Comparison of ENCODE assay signal across 1 cellular context in the genomic region with DNA sequence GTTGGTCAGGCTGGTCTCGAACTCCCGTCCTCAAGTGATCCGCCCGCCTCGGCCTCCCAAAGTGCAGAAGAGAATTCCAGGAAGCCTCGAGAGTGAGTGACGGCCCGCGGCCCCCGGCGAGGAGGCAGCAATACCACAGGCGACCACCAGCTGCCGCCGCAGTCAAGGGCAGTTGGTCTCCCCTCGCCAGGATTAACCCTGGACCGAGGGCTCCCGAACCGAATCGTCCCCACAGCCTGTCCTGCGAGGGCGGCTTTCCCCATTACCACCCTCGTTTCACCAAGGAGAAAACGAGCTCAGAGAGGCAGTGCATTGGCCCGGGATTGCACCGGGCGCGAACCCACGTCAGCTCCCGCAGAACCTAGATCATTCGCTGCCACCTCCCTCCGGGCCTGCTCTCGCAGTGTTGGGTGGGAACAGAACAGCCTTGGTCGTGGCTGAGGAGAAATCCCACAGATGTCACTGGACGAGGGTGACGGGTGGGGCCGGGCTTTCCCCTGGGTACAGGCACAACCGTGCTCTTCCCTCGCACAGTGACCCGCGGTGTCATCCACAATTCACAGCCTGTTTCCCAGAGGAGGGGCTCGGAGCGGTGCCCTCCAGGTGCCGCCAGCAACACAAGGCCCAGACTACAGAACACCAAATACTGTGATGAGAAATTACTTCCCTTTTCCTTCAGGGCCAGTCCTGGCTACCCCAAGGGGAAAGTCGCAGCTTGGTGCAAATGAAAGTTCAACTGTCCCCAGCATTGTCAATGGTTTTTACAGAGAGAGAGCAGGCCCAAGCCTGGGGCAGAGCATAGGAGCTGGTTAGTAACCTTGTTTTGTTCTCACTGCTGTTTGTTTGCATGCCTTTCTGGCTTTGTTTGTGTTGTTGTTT.
TF ChIP-seq lines count a peak whose summit lies in the region.

No MANE protein-coding gene starts in this region.

TF ChIP-seq in K562, 482 proteins besides CTCF, POLR2A, EP300 and RAD21:
- no peak for TF ChIP-seq ZNF124 (CRISPR knock-in tag; IDR thresholded peaks at IDR 0.05)
- TF ChIP-seq, protein P1, sequence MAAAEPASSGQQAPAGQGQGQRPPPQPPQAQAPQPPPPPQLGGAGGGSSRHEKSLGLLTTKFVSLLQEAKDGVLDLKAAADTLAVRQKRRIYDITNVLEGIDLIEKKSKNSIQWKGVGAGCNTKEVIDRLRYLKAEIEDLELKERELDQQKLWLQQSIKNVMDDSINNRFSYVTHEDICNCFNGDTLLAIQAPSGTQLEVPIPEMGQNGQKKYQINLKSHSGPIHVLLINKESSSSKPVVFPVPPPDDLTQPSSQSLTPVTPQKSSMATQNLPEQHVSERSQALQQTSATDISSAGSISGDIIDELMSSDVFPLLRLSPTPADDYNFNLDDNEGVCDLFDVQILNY (CRISPR knock-in tag; IDR thresholded peaks at IDR 0.05): no peak
- TF ChIP-seq, protein P2, sequence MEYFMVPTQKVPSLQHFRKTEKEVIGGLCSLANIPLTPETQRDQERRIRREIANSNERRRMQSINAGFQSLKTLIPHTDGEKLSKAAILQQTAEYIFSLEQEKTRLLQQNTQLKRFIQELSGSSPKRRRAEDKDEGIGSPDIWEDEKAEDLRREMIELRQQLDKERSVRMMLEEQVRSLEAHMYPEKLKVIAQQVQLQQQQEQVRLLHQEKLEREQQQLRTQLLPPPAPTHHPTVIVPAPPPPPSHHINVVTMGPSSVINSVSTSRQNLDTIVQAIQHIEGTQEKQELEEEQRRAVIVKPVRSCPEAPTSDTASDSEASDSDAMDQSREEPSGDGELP (CRISPR knock-in tag; IDR thresholded peaks at IDR 0.05; ENCODE audit: borderline replicate concordance): peak; percentile 28; the same call in 1 of the 2 replicates
- no peak for TF ChIP-seq GABPA (tag; conservative IDR thresholded peaks at IDR 0.05; ENCODE audit: low read depth)
- TF ChIP-seq ZBTB7A (IDR thresholded peaks at IDR 0.05; ENCODE audit: borderline replicate concordance, control insufficient read depth, low read depth, low read length): peak; percentile 37; the same call in 1 of the 2 replicates
- TF ChIP-seq, protein P3, sequence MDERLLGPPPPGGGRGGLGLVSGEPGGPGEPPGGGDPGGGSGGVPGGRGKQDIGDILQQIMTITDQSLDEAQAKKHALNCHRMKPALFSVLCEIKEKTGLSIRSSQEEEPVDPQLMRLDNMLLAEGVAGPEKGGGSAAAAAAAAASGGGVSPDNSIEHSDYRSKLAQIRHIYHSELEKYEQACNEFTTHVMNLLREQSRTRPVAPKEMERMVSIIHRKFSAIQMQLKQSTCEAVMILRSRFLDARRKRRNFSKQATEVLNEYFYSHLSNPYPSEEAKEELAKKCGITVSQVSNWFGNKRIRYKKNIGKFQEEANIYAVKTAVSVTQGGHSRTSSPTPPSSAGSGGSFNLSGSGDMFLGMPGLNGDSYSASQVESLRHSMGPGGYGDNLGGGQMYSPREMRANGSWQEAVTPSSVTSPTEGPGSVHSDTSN (CRISPR knock-in tag; IDR thresholded peaks at IDR 0.05; ENCODE audit: low read depth): peak; percentile 28; the same call in 1 of the 2 replicates
- TF ChIP-seq, protein P3 (tag; conservative IDR thresholded peaks at IDR 0.05; ENCODE audit: low read depth): no peak
- TF ChIP-seq PKNOX1 (IDR thresholded peaks at IDR 0.05): peak; percentile 80
- TF ChIP-seq, protein P4, sequence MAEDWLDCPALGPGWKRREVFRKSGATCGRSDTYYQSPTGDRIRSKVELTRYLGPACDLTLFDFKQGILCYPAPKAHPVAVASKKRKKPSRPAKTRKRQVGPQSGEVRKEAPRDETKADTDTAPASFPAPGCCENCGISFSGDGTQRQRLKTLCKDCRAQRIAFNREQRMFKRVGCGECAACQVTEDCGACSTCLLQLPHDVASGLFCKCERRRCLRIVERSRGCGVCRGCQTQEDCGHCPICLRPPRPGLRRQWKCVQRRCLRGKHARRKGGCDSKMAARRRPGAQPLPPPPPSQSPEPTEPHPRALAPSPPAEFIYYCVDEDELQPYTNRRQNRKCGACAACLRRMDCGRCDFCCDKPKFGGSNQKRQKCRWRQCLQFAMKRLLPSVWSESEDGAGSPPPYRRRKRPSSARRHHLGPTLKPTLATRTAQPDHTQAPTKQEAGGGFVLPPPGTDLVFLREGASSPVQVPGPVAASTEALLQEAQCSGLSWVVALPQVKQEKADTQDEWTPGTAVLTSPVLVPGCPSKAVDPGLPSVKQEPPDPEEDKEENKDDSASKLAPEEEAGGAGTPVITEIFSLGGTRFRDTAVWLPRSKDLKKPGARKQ (CRISPR knock-in tag; IDR thresholded peaks at IDR 0.05): no peak
